17 cellular contexts compared by ENCODE assay signal in genomic region chr9:93585259-93585658, GRCh38. TPM values are rescaled to one million over a fixed set of nuclear protein-coding genes. Genes with fewer than 3 reads are reported as not detected.
DNase-seq lines count a peak whose midpoint lies in the region; ATAC-seq and TF ChIP-seq lines count a peak whose summit lies in the region.
"Had no signal": no experiment of that assay in that cellular context is flagged by ENCODE, and none has a peak within 500 bp of the region (broad histone marks: within the 10 kb centered on the region; RNA-seq: fewer than 3 reads in every experiment).

No MANE protein-coding gene starts in this region.

- WGBS in thyroid gland, 2 donors, result 55 to 64% methylated on average over 3 to 4 of the region's 4 CpGs
- WGBS in prostate gland, result 96% methylated on average over 4 of the region's 4 CpGs

- H3K27me3 ChIP-seq in left ventricle myocardium inferior (ENCODE audit: low read depth) (no peaks in the 10 kb centered on the region), thyroid gland (no peaks in the 10 kb centered on the region), prostate gland (replicated peaks; ENCODE audit: insufficient read depth) (no peaks in the 10 kb centered on the region)

- no peak for DNase-seq in left ventricle myocardium inferior
- DNase-seq in left ventricle myocardium superior, result no peak
- DNase-seq in activated CD8-positive, alpha-beta memory T cell treated with anti-CD3 and anti-CD28 coated beads, Interleukin-2, amount 50 U/mL, for 48 hours, result peak; percentile 26
- peak; percentile 62 for DNase-seq in mesenteric fat pad (ENCODE audit: low spot score)
- peak; percentile 75 to 90 for DNase-seq in thyroid gland
- DNase-seq in activated effector memory CD4-positive, alpha-beta T cell treated with anti-CD3 and anti-CD28 coated beads, Interleukin-2, amount 50 U/mL, for 16 hours, result no peak
- DNase-seq in prostate gland (ENCODE audit: low spot score), result no peak
- DNase-seq in kidney glomerular epithelial cell (lab: John Stamatoyannopoulos, UW), result no peak
- DNase-seq: C1 segment of cervical spinal cord; Calu3; CD4-positive, alpha-beta T cell; DMS79; GOT3; HCEC 1CT; HFFc6 had no signal

- H3K9me3 ChIP-seq in left ventricle myocardium inferior (replicated peaks) (peaks cover 6% of the 10 kb centered on the region), thyroid gland (no peaks in the 10 kb centered on the region), prostate gland (no peaks in the 10 kb centered on the region)

- intact Hi-C loops in left ventricle myocardium inferior (cut with micrococcal nuclease) (loop anchor here (5.0 kb wide), 1 partner anchor 443 kb away; no protein-coding TSS in a partner anchor), left ventricle myocardium superior (cut with micrococcal nuclease) (no loop called here), thyroid gland (cut with DNase I) (no loop called here), prostate gland (cut with DNase I) (no loop called here)

- no peak overlapping the region for H3K4me3 ChIP-seq in left ventricle myocardium inferior
- H3K4me3 ChIP-seq in thyroid gland (replicated peaks in 1 of 3), result no peak overlapping the region
- H3K4me3 ChIP-seq in prostate gland, result no peak overlapping the region
- H3K4me3 ChIP-seq: GM12878 had no signal

- TF ChIP-seq CTCF in left ventricle myocardium inferior (IDR thresholded peaks at IDR 0.05; ENCODE audit: borderline replicate concordance) (no peak), thyroid gland (IDR thresholded peaks at IDR 0.05) (no peak), prostate gland (IDR thresholded peaks at IDR 0.05) (no peak)

- H3K36me3 ChIP-seq in left ventricle myocardium inferior, result no peaks in the 10 kb centered on the region
- no peaks in the 10 kb centered on the region for H3K36me3 ChIP-seq in thyroid gland
- H3K36me3 ChIP-seq in prostate gland, result no peaks in the 10 kb centered on the region

- H3K27ac ChIP-seq in left ventricle myocardium inferior (replicated peaks) (peak overlapping the region; percentile 64), thyroid gland (peak overlapping the region; percentile 86 to 96 (median 96)), prostate gland (no peak overlapping the region)
- H3K27ac ChIP-seq: HL-60 had no signal

- peaks cover 85% of the 10 kb centered on the region for H3K4me1 ChIP-seq in left ventricle myocardium inferior
- H3K4me1 ChIP-seq in thyroid gland, result peaks cover 75 to 80% of the 10 kb centered on the region in 2 donors
- peaks cover 10% of the 10 kb centered on the region for H3K4me1 ChIP-seq in prostate gland (replicated peaks)

- ATAC-seq in left ventricle myocardium superior, result no peak
- ATAC-seq: GM12878 had no signal

- TF ChIP-seq POLR2A in thyroid gland (IDR thresholded peaks at IDR 0.05) (no peak), prostate gland (IDR thresholded peaks at IDR 0.05) (no peak)

RNA-seq across cellular contexts. Expression of gene PHF2, which starts 8.9 kb away (rescaled TPM):
- total RNA-seq in left ventricle myocardium inferior (27.4 TPM), left ventricle myocardium superior (32.0 TPM), mesenteric fat pad (23.0 TPM), thyroid gland (10 to 100 TPM; 32.8 to 50.1 (median 33.0) TPM), prostate gland (10 to 100 TPM; 32.4 to 32.9 TPM)

Comparison
In these comparisons a context has a peak if more than half of its experiments do, and no peak if none do; other contexts are left out.
1. DNase-seq: peak in activated CD8-positive, alpha-beta memory T cell treated with anti-CD3 and anti-CD28 coated beads, Interleukin-2, amount 50 U/mL, for 48 hours (single experiment), mesenteric fat pad (single experiment) and thyroid gland (2 of 2); none in left ventricle myocardium inferior (single experiment), left ventricle myocardium superior (single experiment), activated effector memory CD4-positive, alpha-beta T cell treated with anti-CD3 and anti-CD28 coated beads, Interleukin-2, amount 50 U/mL, for 16 hours (single experiment), prostate gland (single experiment) and kidney glomerular epithelial cell (single experiment).
2. H3K27ac ChIP-seq: peak in left ventricle myocardium inferior (single experiment) and thyroid gland (3 of 3); none in prostate gland (0 of 2).